ENCODE assay signal across 18 cellular contexts in the genomic region with DNA sequence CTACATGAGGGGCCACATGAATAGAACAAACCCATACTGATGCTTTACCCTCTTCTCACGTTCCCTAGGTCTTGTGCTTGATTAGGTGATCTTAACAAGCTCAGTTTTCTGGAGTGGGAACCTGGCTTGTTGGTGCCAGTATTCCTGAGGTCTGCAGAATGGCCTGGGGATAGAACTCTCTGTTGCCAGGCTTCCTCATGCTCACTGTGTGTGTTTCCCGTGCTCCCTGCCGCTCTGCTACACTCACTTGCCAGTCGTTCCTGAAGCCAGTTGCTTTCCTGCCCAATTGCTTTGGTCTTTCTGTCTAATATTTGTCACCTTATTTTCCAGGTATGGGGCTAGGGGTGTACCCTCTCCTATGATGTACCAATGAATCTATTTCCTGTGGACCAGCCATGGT.
DNase-seq lines count a peak whose midpoint lies in the region; ATAC-seq, FAIRE-seq and TF ChIP-seq lines count a peak whose summit lies in the region.
"Had no signal": no experiment of that assay in that cellular context is flagged by ENCODE, and none has a peak within 500 bp of the region (broad histone marks: within the 10 kb centered on the region; RNA-seq: fewer than 3 reads in every experiment).

No MANE protein-coding gene starts in this region.

- no peak for ATAC-seq in WTC11

- no peak overlapping the region for H3K27ac Mint-ChIP-seq in WTC11
- H3K27ac Mint-ChIP-seq in nephron progenitor cell = peak overlapping the region; percentile 91
- no peak overlapping the region for H3K27ac Mint-ChIP-seq in H9
- H3K27ac Mint-ChIP-seq: B cell; CD4-positive, alpha-beta T cell; HFFc6 had no signal

- no peak overlapping the region for H2AFZ ChIP-seq in H9 (ENCODE audit: low read length)

- no peak for TF ChIP-seq CTCF in WTC11 (IDR thresholded peaks at IDR 0.05)
- no peak for TF ChIP-seq CTCF in nephron progenitor cell (IDR thresholded peaks at IDR 0.05)
- TF ChIP-seq CTCF in H9 (conservative IDR thresholded peaks at IDR 0.05) = no peak

- H4K20me1 ChIP-seq in H9 (ENCODE audit: control insufficient read depth, insufficient read depth, insufficient read length) = no peaks in the 10 kb centered on the region

- no peaks in the 10 kb centered on the region for H3K36me3 Mint-ChIP-seq in WTC11
- no peaks in the 10 kb centered on the region for H3K36me3 Mint-ChIP-seq in nephron progenitor cell (ENCODE audit: low read depth)
- no peaks in the 10 kb centered on the region for H3K36me3 Mint-ChIP-seq in H9 (ENCODE audit: insufficient read depth in 1 of 3, low read depth in 3 of 3)

- no peaks in the 10 kb centered on the region for H3K79me2 ChIP-seq in H9 (ENCODE audit: insufficient read depth, low read length)

- POLR2A ChIA-PET in WTC11 (lab: Charles Lee) = no interaction called here

- H2BK15ac ChIP-seq in H9 (ENCODE audit: low read depth, low read length) = no peak overlapping the region

- no peak overlapping the region for H3K18ac ChIP-seq in H9 (ENCODE audit: insufficient read length, low read depth, low read length)

- no peak overlapping the region for H2BK120ac ChIP-seq in H9 (ENCODE audit: low read depth, low read length, poor library complexity, severe bottlenecking)

- H3K27ac ChIP-seq in H9 (ENCODE audit: insufficient read length, low read depth, low read length) = no peak overlapping the region
- H3K27ac ChIP-seq: HL-60 had no signal

- H2AK5ac ChIP-seq in H9 (ENCODE audit: insufficient read length, low read length) = no peak overlapping the region

- no peak overlapping the region for H4K91ac ChIP-seq in H9 (ENCODE audit: insufficient read length, low read depth, low read length)

- no peak overlapping the region for H4K5ac ChIP-seq in H9 (ENCODE audit: insufficient read length, low read depth, low read length)

- no CpG with 5 or more reads among the region's 4 CpGs for WGBS in H9 (ENCODE audit: extremely low coverage, insufficient read length, low lambda C conversion rate)

- H3K23ac ChIP-seq in H9 (ENCODE audit: insufficient read length, low read depth, low read length) = no peak overlapping the region

- H3K23me2 ChIP-seq in H9 (ENCODE audit: insufficient read length, low read depth, low read length, poor library complexity, severe bottlenecking) = peaks cover 4% of the 10 kb centered on the region

- no peak overlapping the region for H3K56ac ChIP-seq in H9 (ENCODE audit: insufficient read length, low read depth, low read length)

- no peak overlapping the region for H3K9ac ChIP-seq in H9 (ENCODE audit: extremely low read depth, insufficient read length, low read length)

- no peak for FAIRE-seq in GM19239 (lab: Jason Lieb, UNC)
- FAIRE-seq: A204.1, G401.6, GM12891, H1 had no signal

- in situ Hi-C loops in G401 (cut with HindIII; ENCODE audit: low sequenced_read_pairs) = no loop called here

- no peak overlapping the region for H2BK12ac ChIP-seq in H9 (ENCODE audit: insufficient read length, low read depth, low read length)

- no peaks in the 10 kb centered on the region for H3K79me1 ChIP-seq in H9 (ENCODE audit: insufficient read depth, low read depth, low read length, poor library complexity, severe bottlenecking)

- H3K9me3 Mint-ChIP-seq in WTC11 (no peaks in the 10 kb centered on the region), nephron progenitor cell (no peaks in the 10 kb centered on the region), H9 (no peaks in the 10 kb centered on the region)

- H3K14ac ChIP-seq in H9 (ENCODE audit: insufficient read depth, low read length) = no peak overlapping the region

- H3K4me3 Mint-ChIP-seq in WTC11 (0 out of 2 replicates have a peak overlapping the region, but pooled peaks have one; percentile 9), nephron progenitor cell (peak overlapping the region; percentile 44), H9 (no peak overlapping the region)
- H3K4me3 Mint-ChIP-seq: B cell; CD4-positive, alpha-beta T cell; HFFc6 had no signal

- no peak overlapping the region for H3K4ac ChIP-seq in H9 (ENCODE audit: low read depth, low read length)

- H3K4me1 Mint-ChIP-seq in WTC11 = peaks cover 28% of the 10 kb centered on the region
- H3K4me1 Mint-ChIP-seq in nephron progenitor cell = peaks cover 49% of the 10 kb centered on the region
- H3K4me1 Mint-ChIP-seq in H9 = peaks cover 30 to 36% of the 10 kb centered on the region in 2 experiments
- H3K4me1 Mint-ChIP-seq: B cell had no signal

- H3K4me1 ChIP-seq in H9 (ENCODE audit: insufficient read depth, low read length) = 0 out of 2 replicates have a peak, but pooled peaks cover 2% of the 10 kb centered on the region

- CTCF ChIA-PET in WTC11 (lab: Charles Lee) = no interaction called here

- H3K4me2 ChIP-seq in H9 (ENCODE audit: insufficient read depth, insufficient read length, low read length) = no peak overlapping the region

- H3T11ph ChIP-seq in H9 (ENCODE audit: low read length) = no peak overlapping the region

- H4K8ac ChIP-seq in H9 (replicated peaks; ENCODE audit: insufficient read length, low read depth, low read length) = no peak overlapping the region

- H3K27me3 Mint-ChIP-seq in WTC11 (ENCODE audit: low read depth) (peaks cover 11% of the 10 kb centered on the region), nephron progenitor cell (ENCODE audit: low read depth, poor library complexity) (no peaks in the 10 kb centered on the region), H9 (ENCODE audit: low read depth) (peaks cover 20% of the 10 kb centered on the region)
- H3K27me3 Mint-ChIP-seq: B cell had no signal

- no peaks in the 10 kb centered on the region for H3K9me3 ChIP-seq in H9 (ENCODE audit: control insufficient read depth, low read depth, low read length)

- no peak overlapping the region for H2BK5ac ChIP-seq in H9 (ENCODE audit: insufficient read length, low read length)

- peak; percentile 78 for DNase-seq in G401 (ENCODE audit: low spot score)
- DNase-seq in WTC11 (ENCODE audit: low spot score) = no peak
- DNase-seq in nephron progenitor cell = no peak
- DNase-seq in retina = peak; percentile 13
- no peak for DNase-seq in HUDEP-2 (lab: John Stamatoyannopoulos, UW; ENCODE audit: unreplicated experiment in 76 of 76)
- no peak for DNase-seq in H9
- no peak for DNase-seq in GM19239 (ENCODE audit: insufficient read length, low spot score)
- DNase-seq: Calu3; CD4-positive, alpha-beta T cell; DMS 273 treated with DMSO at 0.1 percent for 48 hours; HCEC 1CT; HFFc6 had no signal

- H2BK20ac ChIP-seq in H9 (ENCODE audit: low read depth, low read length, poor library complexity, severe bottlenecking) = no peak overlapping the region

- H3K27me3 ChIP-seq in H9 (ENCODE audit: insufficient read depth, low read length) = no peaks in the 10 kb centered on the region; the same call in 1 of the 2 replicates

TF ChIP-seq in WTC11, 78 proteins besides CTCF, POLR2A, EP300 and RAD21 (continues in another document):
- TF ChIP-seq TEAD1 (CRISPR knock-in tag; IDR thresholded peaks at IDR 0.05) (no peak), ZNF232 (CRISPR knock-in tag; IDR thresholded peaks at IDR 0.05) (no peak), CBFB (CRISPR knock-in tag; IDR thresholded peaks at IDR 0.05; ENCODE audit: low read depth) (no peak), HMGXB4 (CRISPR knock-in tag; IDR thresholded peaks at IDR 0.05) (no peak), USF2 (CRISPR knock-in tag; IDR thresholded peaks at IDR 0.05) (no peak), ZNF512 (CRISPR knock-in tag; IDR thresholded peaks at IDR 0.05; ENCODE audit: borderline replicate concordance) (no peak), KAT7 (CRISPR knock-in tag; IDR thresholded peaks at IDR 0.05; ENCODE audit: borderline replicate concordance) (no peak)

Comparison
In these comparisons a context has a peak if more than half of its experiments do, and no peak if none do; other contexts are left out.
1. DNase-seq: peak in G401 (single experiment) and retina (single experiment); none in WTC11 (single experiment), nephron progenitor cell (single experiment), HUDEP-2 (0 of 76), H9 (single experiment) and GM19239 (single experiment).
2. H3K4me3 Mint-ChIP-seq: peak in WTC11 (single experiment) and nephron progenitor cell (single experiment); none in H9 (0 of 2).